In genomic region chr5:141216035-141216434, GRCh38 we compare ENCODE assay signal across 10 cellular contexts. TPM values are rescaled to one million over a fixed set of nuclear protein-coding genes. Genes with fewer than 3 reads are reported as not detected.
"Had no signal": no experiment of that assay in that cellular context is flagged by ENCODE, and none has a peak within 500 bp of the region (broad histone marks: within the 10 kb centered on the region; RNA-seq: fewer than 3 reads in every experiment).

No MANE protein-coding gene starts in this region.

RNA-seq across cellular contexts. Expression of gene PCDHB13, which starts 2.3 kb away (rescaled TPM):
- total RNA-seq: activated naive CD4-positive, alpha-beta T cell treated with anti-CD3 and anti-CD28 coated beads for 36 hours; activated naive CD4-positive, alpha-beta T cell treated with anti-CD3 and anti-CD28 coated beads, Interleukin-2, amount 50 U/mL, for 72 hours; activated naive CD8-positive, alpha-beta T cell treated with anti-CD3 and anti-CD28 coated beads for 36 hours; activated naive CD8-positive, alpha-beta T cell treated with anti-CD3 and anti-CD28 coated beads, Interleukin-2, amount 10 ng/mL, durations not matched to agents 7 days and 5 days; activated T-cell treated with anti-CD3 and anti-CD28 coated beads, Interleukin-2, amount 50 U/mL, for 72 hours; activated T-helper 1 cell treated with anti-CD3 and anti-CD28 coated beads, Interleukin-12 subunit alpha, Interleukin-12 subunit beta, Interleukin-2, Interleukin-4 antibody, amounts not matched to agents 30 ng/mL and 10 ng/mL and 1 ng/mL, durations not matched to agents 14 hours and 24 hours and 36 hours; bronchial epithelial cell had no signal

RNA-seq across cellular contexts. Expression of gene PCDHB14, which starts 7.1 kb away (rescaled TPM):
- total RNA-seq: activated naive CD4-positive, alpha-beta T cell treated with anti-CD3 and anti-CD28 coated beads for 36 hours; activated naive CD4-positive, alpha-beta T cell treated with anti-CD3 and anti-CD28 coated beads, Interleukin-2, amount 50 U/mL, for 72 hours; activated naive CD8-positive, alpha-beta T cell treated with anti-CD3 and anti-CD28 coated beads for 36 hours; activated T-cell treated with anti-CD3 and anti-CD28 coated beads, Interleukin-2, amount 50 U/mL, for 72 hours; activated T-helper 1 cell treated with anti-CD3 and anti-CD28 coated beads, Interleukin-12 subunit alpha, Interleukin-12 subunit beta, Interleukin-2, Interleukin-4 antibody, amounts not matched to agents 30 ng/mL and 10 ng/mL and 1 ng/mL, durations not matched to agents 14 hours and 24 hours and 36 hours; activated T-helper 17 cell treated with anti-CD3 and anti-CD28 coated beads, Interleukin-2, amount 50 U/mL, for 72 hours; activated T-helper 2 cell treated with anti-CD3 and anti-CD28 coated beads, Interferon-gamma antibody, Interleukin-2, Interleukin-4, amounts not matched to agents 10 μg/mL and 5 μg/mL and 100 μg/mL, durations not matched to agents 14 hours and 24 hours and 36 hours had no signal

RNA-seq across cellular contexts. Expression of gene PCDHB12, which starts 7.5 kb away (rescaled TPM):
- total RNA-seq: activated naive CD4-positive, alpha-beta T cell treated with anti-CD3 and anti-CD28 coated beads for 36 hours; activated naive CD4-positive, alpha-beta T cell treated with anti-CD3 and anti-CD28 coated beads, Interleukin-2, amount 50 U/mL, for 72 hours; activated naive CD8-positive, alpha-beta T cell treated with anti-CD3 and anti-CD28 coated beads for 36 hours; activated naive CD8-positive, alpha-beta T cell treated with anti-CD3 and anti-CD28 coated beads, Interleukin-2, amount 10 ng/mL, durations not matched to agents 7 days and 5 days; activated T-cell treated with anti-CD3 and anti-CD28 coated beads, Interleukin-2, amount 50 U/mL, for 4 hours; activated T-cell treated with anti-CD3 and anti-CD28 coated beads, Interleukin-2, amount 50 U/mL, for 72 hours; activated T-helper 1 cell treated with anti-CD3 and anti-CD28 coated beads, Interleukin-12 subunit alpha, Interleukin-12 subunit beta, Interleukin-2, Interleukin-4 antibody, amounts not matched to agents 30 ng/mL and 10 ng/mL and 1 ng/mL, durations not matched to agents 14 hours and 24 hours and 36 hours; activated T-helper 17 cell treated with anti-CD3 and anti-CD28 coated beads, Interleukin-2, amount 50 U/mL, for 72 hours; activated T-helper 2 cell treated with anti-CD3 and anti-CD28 coated beads, Interferon-gamma antibody, Interleukin-2, Interleukin-4, amounts not matched to agents 10 μg/mL and 5 μg/mL and 100 μg/mL, durations not matched to agents 14 hours and 24 hours and 36 hours; bronchial epithelial cell had no signal

RNA-seq across cellular contexts. Expression of gene PCDHB11, which starts 16.6 kb away (rescaled TPM):
- total RNA-seq: activated naive CD4-positive, alpha-beta T cell treated with anti-CD3 and anti-CD28 coated beads for 36 hours; activated naive CD4-positive, alpha-beta T cell treated with anti-CD3 and anti-CD28 coated beads, Interleukin-2, amount 50 U/mL, for 72 hours; activated naive CD8-positive, alpha-beta T cell treated with anti-CD3 and anti-CD28 coated beads for 36 hours; activated naive CD8-positive, alpha-beta T cell treated with anti-CD3 and anti-CD28 coated beads, Interleukin-2, amount 10 ng/mL, durations not matched to agents 7 days and 5 days; activated T-cell treated with anti-CD3 and anti-CD28 coated beads, Interleukin-2, amount 50 U/mL, for 4 hours; activated T-cell treated with anti-CD3 and anti-CD28 coated beads, Interleukin-2, amount 50 U/mL, for 72 hours; activated T-helper 1 cell treated with anti-CD3 and anti-CD28 coated beads, Interleukin-12 subunit alpha, Interleukin-12 subunit beta, Interleukin-2, Interleukin-4 antibody, amounts not matched to agents 30 ng/mL and 10 ng/mL and 1 ng/mL, durations not matched to agents 14 hours and 24 hours and 36 hours; activated T-helper 17 cell treated with anti-CD3 and anti-CD28 coated beads, Interleukin-2, amount 50 U/mL, for 72 hours; activated T-helper 2 cell treated with anti-CD3 and anti-CD28 coated beads, Interferon-gamma antibody, Interleukin-2, Interleukin-4, amounts not matched to agents 10 μg/mL and 5 μg/mL and 100 μg/mL, durations not matched to agents 14 hours and 24 hours and 36 hours had no signal

RNA-seq across cellular contexts. Expression of gene PCDHB10, which starts 23.9 kb away (rescaled TPM):
- total RNA-seq: activated naive CD4-positive, alpha-beta T cell treated with anti-CD3 and anti-CD28 coated beads for 36 hours; activated naive CD4-positive, alpha-beta T cell treated with anti-CD3 and anti-CD28 coated beads, Interleukin-2, amount 50 U/mL, for 72 hours; activated naive CD8-positive, alpha-beta T cell treated with anti-CD3 and anti-CD28 coated beads for 36 hours; activated naive CD8-positive, alpha-beta T cell treated with anti-CD3 and anti-CD28 coated beads, Interleukin-2, amount 10 ng/mL, durations not matched to agents 7 days and 5 days; activated T-cell treated with anti-CD3 and anti-CD28 coated beads, Interleukin-2, amount 50 U/mL, for 72 hours; activated T-helper 1 cell treated with anti-CD3 and anti-CD28 coated beads, Interleukin-12 subunit alpha, Interleukin-12 subunit beta, Interleukin-2, Interleukin-4 antibody, amounts not matched to agents 30 ng/mL and 10 ng/mL and 1 ng/mL, durations not matched to agents 14 hours and 24 hours and 36 hours; activated T-helper 17 cell treated with anti-CD3 and anti-CD28 coated beads, Interleukin-2, amount 50 U/mL, for 72 hours; activated T-helper 2 cell treated with anti-CD3 and anti-CD28 coated beads, Interferon-gamma antibody, Interleukin-2, Interleukin-4, amounts not matched to agents 10 μg/mL and 5 μg/mL and 100 μg/mL, durations not matched to agents 14 hours and 24 hours and 36 hours had no signal
